26 cellular contexts compared by ENCODE assay signal in the genomic region with DNA sequence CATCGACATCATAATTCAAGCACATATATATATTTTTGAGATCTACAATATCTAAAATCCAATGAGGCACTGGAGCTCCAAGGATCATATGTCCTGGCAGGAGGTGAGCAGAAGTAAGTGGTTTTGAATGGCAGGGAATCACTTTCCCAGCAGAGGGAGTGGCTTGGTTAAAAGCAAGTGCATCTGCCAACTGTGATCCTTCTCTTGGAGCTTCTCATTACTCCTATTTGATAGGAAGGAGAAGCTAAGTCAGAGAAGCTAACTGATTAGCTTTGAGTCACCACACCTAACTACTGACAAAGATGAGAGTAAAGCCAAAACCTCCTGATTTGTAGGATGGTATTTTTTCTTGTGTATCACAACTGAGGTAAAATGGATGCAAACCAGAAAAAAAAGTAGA. TPM values are rescaled to one million over a fixed set of nuclear protein-coding genes. Genes with fewer than 3 reads are reported as not detected.
DNase-seq lines count a peak whose midpoint lies in the region; ATAC-seq and TF ChIP-seq lines count a peak whose summit lies in the region.
"Had no signal": no experiment of that assay in that cellular context is flagged by ENCODE, and none has a peak within 500 bp of the region (broad histone marks: within the 10 kb centered on the region; RNA-seq: fewer than 3 reads in every experiment).

No MANE protein-coding gene starts in this region.

- H3K27ac ChIP-seq in endodermal cell (ENCODE audit: low read depth, low read length) (no peak overlapping the region), brain microvascular endothelial cell (no peak overlapping the region), psoas muscle (no peak overlapping the region)
- H3K27ac ChIP-seq: gastroesophageal sphincter, Peyer's patch, WERI-Rb-1 had no signal

- no peaks in the 10 kb centered on the region for H3K27me3 ChIP-seq in endodermal cell (ENCODE audit: control insufficient read depth, insufficient read depth, low read length, poor library complexity, severe bottlenecking)
- no peaks in the 10 kb centered on the region for H3K27me3 ChIP-seq in brain microvascular endothelial cell (replicated peaks)
- H3K27me3 ChIP-seq in psoas muscle (ENCODE audit: insufficient read depth in 3 of 3, low read length in 2 of 3): no peaks in the 10 kb centered on the region
- H3K27me3 ChIP-seq: gastroesophageal sphincter, hepatocyte, Peyer's patch had no signal

- DNase-seq in NCI-H524 (lab: John Stamatoyannopoulos, UW) (peak; percentile 31 to 75), NCI-H524 treated with DMSO at 0.1 percent for 48 hours (lab: John Stamatoyannopoulos, UW) (no peak), NCI-H226 (peak; percentile 53), endodermal cell (no peak), brain microvascular endothelial cell (no peak), hippocampal formation (lab: John Stamatoyannopoulos, UW) (no peak), GDM1 (lab: John Stamatoyannopoulos, UW) (no peak), psoas muscle (no peak)
- DNase-seq: activated CD4-positive, alpha-beta T cell treated with anti-CD3 and anti-CD28 coated beads for 4 hours; activated naive CD4-positive, alpha-beta T cell treated with anti-CD3 and anti-CD28 coated beads, Interleukin-2, amount 50 U/mL, for 16 hours; HFFc6; KBM-7; natural killer cell; NCI-H1092 treated with DMSO at 0.1 percent for 48 hours; NCI-H1694 treated with DMSO at 0.1 percent for 48 hours; Peyer's patch; SHP77; trophoblast cell; WERI-Rb-1 had no signal

- H3K9me3 ChIP-seq in endodermal cell (ENCODE audit: control insufficient read depth, low read length) (no peaks in the 10 kb centered on the region), psoas muscle (no peaks in the 10 kb centered on the region)
- H3K9me3 ChIP-seq: gastroesophageal sphincter, Peyer's patch had no signal

- H3K4me1 ChIP-seq in endodermal cell (ENCODE audit: control insufficient read depth, insufficient read depth, low read length) (peaks cover 5% of the 10 kb centered on the region), psoas muscle (peaks cover 4% of the 10 kb centered on the region)
- H3K4me1 ChIP-seq: Peyer's patch had no signal

- no peak overlapping the region for H3K4me3 Mint-ChIP-seq in endodermal cell
- H3K4me3 Mint-ChIP-seq: CD14-positive monocyte; GM23338; HFFc6; natural killer cell; stimulated activated memory B cell treated with anti-CD40 and anti-IgM and Interleukin-4, amounts not matched to agents 10 μg/mL and 1 μg/mL and 100 μg/mL, for 72 hours had no signal

- H3K36me3 ChIP-seq in endodermal cell (ENCODE audit: control insufficient read depth, insufficient read depth, low read length): no peaks in the 10 kb centered on the region
- H3K36me3 ChIP-seq in brain microvascular endothelial cell (replicated peaks): no peaks in the 10 kb centered on the region
- no peaks in the 10 kb centered on the region for H3K36me3 ChIP-seq in psoas muscle (ENCODE audit: insufficient read depth in 1 of 2, low read depth in 1 of 2)
- H3K36me3 ChIP-seq: gastroesophageal sphincter, Peyer's patch, WERI-Rb-1 had no signal

- TF ChIP-seq CTCF in endodermal cell (conservative IDR thresholded peaks at IDR 0.05): peak; percentile 13
- TF ChIP-seq CTCF in brain microvascular endothelial cell (IDR thresholded peaks at IDR 0.05; ENCODE audit: low read depth, low read length, missing control alignments): no peak
- no peak for TF ChIP-seq CTCF in psoas muscle (IDR thresholded peaks at IDR 0.05)

- no peak overlapping the region for H3K9ac ChIP-seq in endodermal cell (ENCODE audit: extremely low read depth, low read length, poor library complexity, severe bottlenecking)

- no peaks in the 10 kb centered on the region for H3K27me3 Mint-ChIP-seq in endodermal cell (ENCODE audit: insufficient read depth)
- H3K27me3 Mint-ChIP-seq: stimulated activated memory B cell treated with anti-CD40 and anti-IgM and Interleukin-4, amounts not matched to agents 10 μg/mL and 1 μg/mL and 100 μg/mL, for 72 hours had no signal

- ATAC-seq in psoas muscle: no peak
- ATAC-seq: gastroesophageal sphincter; GM23338; natural killer cell; stimulated activated memory B cell treated with anti-CD40 and anti-IgM and Interleukin-4, amounts not matched to agents 10 μg/mL and 1 μg/mL and 100 μg/mL, for 72 hours had no signal

- intact Hi-C loops in psoas muscle (cut with DNase I): no loop called here

- H3K9me3 Mint-ChIP-seq in endodermal cell: no peaks in the 10 kb centered on the region
- H3K9me3 Mint-ChIP-seq: activated T-helper 2 cell treated with anti-CD3 and anti-CD28 coated beads, Interferon-gamma antibody, Interleukin-2, Interleukin-4, amounts not matched to agents 10 μg/mL and 5 μg/mL and 100 μg/mL, durations not matched to agents 14 hours and 24 hours and 36 hours; GM23338; HFFc6; natural killer cell; stimulated activated memory B cell treated with anti-CD40 and anti-IgM and Interleukin-4, amounts not matched to agents 10 μg/mL and 1 μg/mL and 100 μg/mL, for 72 hours had no signal

- H3K4me3 ChIP-seq in endodermal cell (ENCODE audit: low read length) (no peak overlapping the region), brain microvascular endothelial cell (ENCODE audit: low read depth, low read length) (no peak overlapping the region), psoas muscle (no peak overlapping the region)
- H3K4me3 ChIP-seq: gastroesophageal sphincter, GM23338, hepatocyte, lung, Peyer's patch had no signal

- in situ Hi-C loops in brain microvascular endothelial cell (cut with HindIII; ENCODE audit: low pct_ligation_motif_present, low sequenced_read_pairs): no loop called here

- 67% methylated on average over 1 of the region's 1 CpG; no CpG with 5 or more reads in 1 of the 2 experiments for WGBS in endodermal cell (ENCODE audit: insufficient coverage in 1 of 2, insufficient read length in 1 of 2), 2 experiments
- 85 to 89% (median 88%) methylated on average over 1 of the region's 1 CpG for WGBS in psoas muscle, 3 donors

- no peak overlapping the region for H3K27ac Mint-ChIP-seq in endodermal cell
- H3K27ac Mint-ChIP-seq: activated T-helper 2 cell treated with anti-CD3 and anti-CD28 coated beads, Interferon-gamma antibody, Interleukin-2, Interleukin-4, amounts not matched to agents 10 μg/mL and 5 μg/mL and 100 μg/mL, durations not matched to agents 14 hours and 24 hours and 36 hours; GM23338; HFFc6; natural killer cell; stimulated activated memory B cell treated with anti-CD40 and anti-IgM and Interleukin-4, amounts not matched to agents 10 μg/mL and 1 μg/mL and 100 μg/mL, for 72 hours had no signal

- no peaks in the 10 kb centered on the region for H3K36me3 Mint-ChIP-seq in endodermal cell (ENCODE audit: low read depth)
- H3K36me3 Mint-ChIP-seq: natural killer cell had no signal

- peaks cover 30% of the 10 kb centered on the region for H3K4me1 Mint-ChIP-seq in endodermal cell
- H3K4me1 Mint-ChIP-seq: CD14-positive monocyte, natural killer cell had no signal

RNA-seq across cellular contexts. Expression of a gene that starts 55.0 kb away (rescaled TPM):
- total RNA-seq in endodermal cell: 1 to 10 TPM; 5.9 to 7.0 TPM
- 4.1 TPM for polyA plus RNA-seq in endodermal cell (2013, experiment 1 of 2)
- polyA plus RNA-seq in endodermal cell (2013, experiment 2 of 2): 3.5 TPM
- 1 to 10 TPM; 1.8 to 2.7 (median 2.4) TPM for total RNA-seq in psoas muscle
- polyA plus RNA-seq in psoas muscle: 1 to 10 TPM in 1 of 3 donors, under 1 TPM in 2; 0.48 to 2.1 (median 0.95) TPM

Comparison
In these comparisons a context has a peak if more than half of its experiments do, and no peak if none do; other contexts are left out.
1. DNase-seq: peak in NCI-H524 (2 of 2) and NCI-H226 (single experiment); none in NCI-H524 treated with DMSO at 0.1 percent for 48 hours (single experiment), endodermal cell (single experiment), brain microvascular endothelial cell (single experiment), hippocampal formation (0 of 2), GDM1 (single experiment) and psoas muscle (0 of 2).